In genomic region chr17:2124391-2124790, GRCh38 we compare ENCODE assay signal across 11 cellular contexts.
DNase-seq lines count a peak whose midpoint lies in the region; TF ChIP-seq lines count a peak whose summit lies in the region.
"Had no signal": no experiment of that assay in that cellular context is flagged by ENCODE, and none has a peak within 500 bp of the region (broad histone marks: within the 10 kb centered on the region; RNA-seq: fewer than 3 reads in every experiment).

No MANE protein-coding gene starts in this region.

- no peak overlapping the region for H3K4me3 ChIP-seq in SJSA1
- no peak overlapping the region for H3K4me3 ChIP-seq in spleen
- no peak overlapping the region for H3K4me3 ChIP-seq in OCI-LY7 (ENCODE audit: low read depth, low read length, poor library complexity, severe bottlenecking)
- H3K4me3 ChIP-seq: K562, SJCRH30 had no signal

- no peak for DNase-seq in T-helper 2 cell treated with Interferon-gamma antibody and Interleukin-4, amounts not matched to agents 5 μg/mL and 100 μg/mL, for 36 hours (ENCODE audit: low spot score)
- DNase-seq in T-helper 2 cell, result no peak
- peak; percentile 50 to 72 for DNase-seq in SJSA1 (ENCODE audit: low read depth in 1 of 2, low spot score in 2 of 2)
- no peak for DNase-seq in immature natural killer cell
- DNase-seq in spleen, result no peak
- no peak for DNase-seq in SKM-1 (lab: John Stamatoyannopoulos, UW; ENCODE audit: unreplicated experiment)
- no peak for DNase-seq in OCI-LY7 (ENCODE audit: low spot score)
- DNase-seq in AG08396 (ENCODE audit: low spot score), result no peak
- DNase-seq: activated CD4-positive, alpha-beta T cell treated with anti-CD3 and anti-CD28 coated beads, Interleukin-2, amount 50 U/mL, for 4 hours had no signal

- H3K4me1 Mint-ChIP-seq in T-helper 2 cell treated with Interferon-gamma antibody and Interleukin-4, amounts not matched to agents 5 μg/mL and 100 μg/mL, for 36 hours (ENCODE audit: low read depth), result peaks cover 23% of the 10 kb centered on the region
- H3K4me1 Mint-ChIP-seq in immature natural killer cell, result peaks cover 32 to 35% of the 10 kb centered on the region in 2 donors

- BruUV-seq in OCI-LY7 (replicated peaks; lab: Mats Ljungman, UMichigan), result no TSS peak

- no peaks in the 10 kb centered on the region for H3K27me3 ChIP-seq in SJSA1 (replicated peaks)
- H3K27me3 ChIP-seq in spleen (replicated peaks in 1 of 7), result no peaks in the 10 kb centered on the region
- H3K27me3 ChIP-seq: SJCRH30 had no signal

- TF ChIP-seq CTCF in spleen (IDR thresholded peaks at IDR 0.05 in 8 of 11, conservative IDR thresholded peaks at IDR 0.05 in 3 of 11) (no peak), OCI-LY7 (conservative IDR thresholded peaks at IDR 0.05; ENCODE audit: low read length) (no peak)

- TF ChIP-seq POLR2A in spleen (IDR thresholded peaks at IDR 0.05), result no peak

- H3K36me3 Mint-ChIP-seq in T-helper 2 cell treated with Interferon-gamma antibody and Interleukin-4, amounts not matched to agents 5 μg/mL and 100 μg/mL, for 36 hours (ENCODE audit: low read depth), result peaks cover 23% of the 10 kb centered on the region
- peaks cover 4 to 19% (median 13%) of the 10 kb centered on the region in 3 donors for H3K36me3 Mint-ChIP-seq in immature natural killer cell

- H2AFZ ChIP-seq in OCI-LY7 (ENCODE audit: low read length), result no peak overlapping the region

- no peaks in the 10 kb centered on the region for H3K27me3 Mint-ChIP-seq in T-helper 2 cell treated with Interferon-gamma antibody and Interleukin-4, amounts not matched to agents 5 μg/mL and 100 μg/mL, for 36 hours (ENCODE audit: low read depth)
- peaks cover 2 to 10% (median 2%) of the 10 kb centered on the region in 3 donors for H3K27me3 Mint-ChIP-seq in immature natural killer cell (ENCODE audit: low read depth in 3 of 3)

- CTCF ChIA-PET in OCI-LY7 (lab: Charles Lee; ENCODE audit: unreplicated experiment), result no interaction called here

- H3K9me3 ChIP-seq in SJSA1 (replicated peaks) (no peaks in the 10 kb centered on the region), spleen (no peaks in the 10 kb centered on the region), OCI-LY7 (ENCODE audit: low read length) (no peaks in the 10 kb centered on the region)
- H3K9me3 ChIP-seq: SJCRH30 had no signal

- H3K27ac ChIP-seq in SJSA1 (peak overlapping the region; percentile 92), spleen (peak overlapping the region; percentile 42 to 80 (median 70)), OCI-LY7 (ENCODE audit: low read depth, low read length, poor library complexity, severe bottlenecking) (no peak overlapping the region)
- H3K27ac ChIP-seq: SJCRH30 had no signal

- H3K4me1 ChIP-seq in SJSA1 (replicated peaks) (peaks cover 49% of the 10 kb centered on the region), spleen (peaks cover 24 to 54% (median 37%) of the 10 kb centered on the region in 6 donors), OCI-LY7 (ENCODE audit: insufficient read depth, low read length, poor library complexity, severe bottlenecking) (peaks cover 19% of the 10 kb centered on the region)

- no peaks in the 10 kb centered on the region for H4K20me1 ChIP-seq in OCI-LY7 (ENCODE audit: insufficient read depth, low read length)

- WGBS in spleen, 5 donors, result 66 to 78% (median 74%) methylated on average over 6 of the region's 6 CpGs

- H3K9me2 ChIP-seq in OCI-LY7 (ENCODE audit: insufficient read depth, low read length), result no peaks in the 10 kb centered on the region

- POLR2A ChIA-PET in OCI-LY7 (lab: Charles Lee), result no interaction called here

- no peaks in the 10 kb centered on the region for H3K79me2 ChIP-seq in OCI-LY7 (ENCODE audit: insufficient read depth, low read depth, low read length)

- intact Hi-C loops in spleen (cut with DNase I; ENCODE audit: low total_unique reads) (no loop called here), OCI-LY7 (cut with micrococcal nuclease; ENCODE audit: unreplicated experiment) (no loop called here)

- no peak overlapping the region for H3K4me3 Mint-ChIP-seq in T-helper 2 cell treated with Interferon-gamma antibody and Interleukin-4, amounts not matched to agents 5 μg/mL and 100 μg/mL, for 36 hours
- peak overlapping the region in 2 of 5 donors; percentile 76 to 89 for H3K4me3 Mint-ChIP-seq in immature natural killer cell

- H3K36me3 ChIP-seq in SJSA1, result no peaks in the 10 kb centered on the region
- H3K36me3 ChIP-seq in spleen, result peaks cover 0 to 28% (median 2%) of the 10 kb centered on the region in 6 donors
- H3K36me3 ChIP-seq in OCI-LY7 (ENCODE audit: insufficient read depth, low read length), result no peaks in the 10 kb centered on the region
- H3K36me3 ChIP-seq: SJCRH30 had no signal

- H3K4me2 ChIP-seq in OCI-LY7 (ENCODE audit: low read length), result no peak overlapping the region

- no peaks in the 10 kb centered on the region for H3K9me3 Mint-ChIP-seq in T-helper 2 cell treated with Interferon-gamma antibody and Interleukin-4, amounts not matched to agents 5 μg/mL and 100 μg/mL, for 36 hours
- no peaks in the 10 kb centered on the region for H3K9me3 Mint-ChIP-seq in immature natural killer cell

- peak overlapping the region; percentile 93 for H3K27ac Mint-ChIP-seq in T-helper 2 cell treated with Interferon-gamma antibody and Interleukin-4, amounts not matched to agents 5 μg/mL and 100 μg/mL, for 36 hours
- H3K27ac Mint-ChIP-seq in immature natural killer cell, result peak overlapping the region in 5 of 6 donors; percentile 81 to 92 (median 90)

Comparison
In these comparisons a context has a peak if more than half of its experiments do, and no peak if none do; other contexts are left out.
1. DNase-seq: peak in SJSA1 (2 of 2); none in T-helper 2 cell treated with Interferon-gamma antibody and Interleukin-4, amounts not matched to agents 5 μg/mL and 100 μg/mL, for 36 hours (single experiment), T-helper 2 cell (0 of 5), immature natural killer cell (0 of 3), spleen (single experiment), SKM-1 (single experiment), OCI-LY7 (single experiment) and AG08396 (single experiment).